ENCODE assay signal across 20 cellular contexts in the genomic region with DNA sequence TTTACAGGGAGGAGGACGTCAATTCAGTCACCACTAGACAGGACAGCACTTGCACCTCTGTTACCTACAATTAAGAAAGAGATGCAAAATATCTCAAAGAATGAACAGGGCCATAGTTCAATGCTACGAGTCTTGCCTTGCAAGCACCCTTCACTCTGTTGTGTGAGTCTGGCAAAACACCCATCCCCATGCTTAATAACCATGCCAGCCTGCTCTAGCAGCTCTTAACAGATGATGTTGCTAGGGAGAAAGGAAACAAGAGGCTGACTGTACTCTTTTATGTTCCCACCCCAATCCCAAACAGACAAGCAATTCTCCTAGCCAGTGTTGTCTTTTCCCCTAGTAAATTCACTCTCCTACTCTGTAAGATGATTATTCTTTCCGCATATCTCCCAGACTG. TPM values are rescaled to one million over a fixed set of nuclear protein-coding genes. Genes with fewer than 3 reads are reported as not detected.
DNase-seq lines count a peak whose midpoint lies in the region; ATAC-seq and TF ChIP-seq lines count a peak whose summit lies in the region.
"Had no signal": no experiment of that assay in that cellular context is flagged by ENCODE, and none has a peak within 500 bp of the region (broad histone marks: within the 10 kb centered on the region; RNA-seq: fewer than 3 reads in every experiment).

No MANE protein-coding gene starts in this region.

- 26% methylated on average over 3 of the region's 3 CpGs for WGBS in mammary epithelial cell (ENCODE audit: low coverage, missing lambda C conversion rate)
- 35 to 54% methylated on average over 3 of the region's 3 CpGs for WGBS in lower leg skin, 2 donors
- 72% methylated on average over 3 of the region's 3 CpGs for WGBS in right lobe of liver (ENCODE audit: insufficient coverage, low coverage, low lambda C conversion rate, missing lambda C conversion rate)

- H3K9me3 ChIP-seq in mammary epithelial cell (replicated peaks; ENCODE audit: insufficient read depth, low read length) (no peaks in the 10 kb centered on the region), right lobe of liver (no peaks in the 10 kb centered on the region), Karpas-422 (ENCODE audit: low read length) (no peaks in the 10 kb centered on the region)
- H3K9me3 ChIP-seq: lower lobe of right lung had no signal

- dilution Hi-C loops in mammary epithelial cell (cut with HindIII; ENCODE audit: low sequenced_read_pairs), result no loop called here

- H3K4me2 ChIP-seq in mammary epithelial cell (ENCODE audit: insufficient read depth, low read depth, low read length) (peak overlapping the region; percentile 22), Karpas-422 (ENCODE audit: low read depth, low read length, poor library complexity, severe bottlenecking) (no peak overlapping the region)

- POLR2A ChIA-PET in MCF 10A (lab: Yijun Ruan, JAX), result interaction anchor here (0.6 to 1.6 kb wide), 3 partner anchors 12 to 16 kb away, joined by 3 to 5 read pairs (median 4); a partner anchor contains a TSS

- H3K27ac Mint-ChIP-seq in MCF 10A (ENCODE audit: low read depth, unreplicated experiment), result no peak overlapping the region
- H3K27ac Mint-ChIP-seq: CD4-positive, alpha-beta T cell; nephron had no signal

- intact Hi-C loops in mammary epithelial cell (cut with micrococcal nuclease) (no loop called here), MCF 10A (cut with micrococcal nuclease) (no loop called here), dorsolateral prefrontal cortex (cut with DNase I) (loop anchor here in 1 of 2 donors (1.0 kb wide), 1 partner anchor 12 kb away; no protein-coding TSS in a partner anchor), lower leg skin (cut with DNase I; ENCODE audit: low total_unique reads) (no loop called here), right lobe of liver (cut with DNase I) (no loop called here)

- H3K36me3 ChIP-seq in mammary epithelial cell (ENCODE audit: insufficient read depth, low read length) (peaks cover 11% of the 10 kb centered on the region), right lobe of liver (peaks cover 0 to 7% (median 3%) of the 10 kb centered on the region in 4 donors), Karpas-422 (ENCODE audit: insufficient read depth, low read length) (no peaks in the 10 kb centered on the region)

- no peaks in the 10 kb centered on the region for H3K9me3 Mint-ChIP-seq in MCF 10A (ENCODE audit: unreplicated experiment)
- H3K9me3 Mint-ChIP-seq: CD4-positive, alpha-beta T cell had no signal

- no peak overlapping the region for H3K4me3 Mint-ChIP-seq in MCF 10A (ENCODE audit: unreplicated experiment)
- H3K4me3 Mint-ChIP-seq: CD4-positive, alpha-beta T cell; nephron had no signal

- H3K4me1 ChIP-seq in mammary epithelial cell (ENCODE audit: insufficient read depth, low read length) (peaks cover 41% of the 10 kb centered on the region), right lobe of liver (peaks cover 0 to 71% (median 19%) of the 10 kb centered on the region in 4 donors), Karpas-422 (ENCODE audit: low read length) (peaks cover 5% of the 10 kb centered on the region)

- DNase-seq in mammary epithelial cell (peak; percentile 39), MCF 10A (ENCODE audit: unreplicated experiment) (no peak), dorsolateral prefrontal cortex (peak in 4 of 10 donors; percentile 45 to 69 (median 65)), middle frontal gyrus (ENCODE audit: extremely low spot score, low spot score) (peak; percentile 65), lower leg skin (ENCODE audit: low spot score in 2 of 2) (no peak), right lobe of liver (no peak), Karpas-422 (no peak)
- DNase-seq: activated CD4-positive, alpha-beta T cell treated with anti-CD3 and anti-CD28 coated beads for 1 hour; activated naive CD4-positive, alpha-beta T cell; CD4-positive, alpha-beta T cell; erythroblast; lower lobe of right lung; NCI-H2029 treated with DMSO at 0.1 percent for 48 hours; NCI-H524 treated with DMSO at 0.1 percent for 48 hours; stimulated activated CD4-positive, alpha-beta T cell treated with anti-CD3 and anti-CD28 coated beads, Interleukin-15, amount 100 ng/mL, for 24 hours; stimulated activated naive CD4-positive, alpha-beta T cell; T-helper 9 cell had no signal

- H3K4me3 ChIP-seq in mammary epithelial cell (replicated peaks in 1 of 3; ENCODE audit: insufficient read depth in 1 of 3, low read depth in 2 of 3, low read length in 3 of 3) (no peak overlapping the region), dorsolateral prefrontal cortex (peak overlapping the region in 37 of 59 donors; percentile 0 to 94 (median 27)), lower leg skin (ENCODE audit: low read depth, poor library complexity, severe bottlenecking) (no peak overlapping the region), right lobe of liver (no peak overlapping the region), Karpas-422 (ENCODE audit: low read length) (no peak overlapping the region)
- H3K4me3 ChIP-seq: lower lobe of right lung had no signal

- ATAC-seq in right lobe of liver (no peak), GM21619 (IDR thresholded peaks at IDR 0.05; ENCODE audit: unreplicated experiment) (no peak)
- ATAC-seq: HCT116, lower lobe of right lung had no signal

- H4K20me1 ChIP-seq in mammary epithelial cell (ENCODE audit: insufficient read depth, low read length) (no peaks in the 10 kb centered on the region), Karpas-422 (ENCODE audit: insufficient read depth, low read depth, low read length) (no peaks in the 10 kb centered on the region)

- H3K4me1 Mint-ChIP-seq in MCF 10A (ENCODE audit: insufficient read depth, unreplicated experiment), result peaks cover 26% of the 10 kb centered on the region

- TF ChIP-seq CTCF in mammary epithelial cell (conservative IDR thresholded peaks at IDR 0.05 in 1 of 2, IDR thresholded peaks at IDR 0.05 in 1 of 2; ENCODE audit: extremely low read depth in 1 of 2, insufficient read depth in 1 of 2, low read depth in 1 of 2, low read length in 2 of 2) (no peak), MCF 10A (IDR thresholded peaks at IDR 0.05; ENCODE audit: unreplicated experiment) (no peak), dorsolateral prefrontal cortex (IDR thresholded peaks at IDR 0.05 in 54 of 56, conservative IDR thresholded peaks at IDR 0.05 in 2 of 56; ENCODE audit: low read depth in 1 of 56, partially characterized antibody in 56 of 56) (peak in 3 of 56 donors; percentile 7 to 15 (median 9)), lower leg skin (IDR thresholded peaks at IDR 0.05) (no peak), right lobe of liver (IDR thresholded peaks at IDR 0.05) (no peak)

- no peaks in the 10 kb centered on the region for H3K9me2 ChIP-seq in Karpas-422 (replicated peaks; ENCODE audit: insufficient read depth, low read length)

- H3K36me3 Mint-ChIP-seq in MCF 10A (ENCODE audit: insufficient read depth, unreplicated experiment), result peaks cover 29% of the 10 kb centered on the region

- CTCF ChIA-PET in mammary epithelial cell (lab: Charles Lee; ENCODE audit: low non-redundant PET) (no interaction called here), MCF 10A (lab: Yijun Ruan, JAX) (interaction anchor here (0.7 kb wide), 1 partner anchor 865 kb away, joined by 3 read pairs; no protein-coding TSS in a partner anchor)

- no peak overlapping the region for H3K27ac ChIP-seq in mammary epithelial cell (ENCODE audit: insufficient read depth, low read depth, low read length)
- H3K27ac ChIP-seq in dorsolateral prefrontal cortex, result peak overlapping the region; percentile 77 to 98 (median 95)
- peak overlapping the region in 1 of 3 donors; percentile 94 for H3K27ac ChIP-seq in right lobe of liver
- H3K27ac ChIP-seq in Karpas-422 (ENCODE audit: low read length), result no peak overlapping the region
- H3K27ac ChIP-seq: lower lobe of right lung had no signal

- no peaks in the 10 kb centered on the region for H3K27me3 Mint-ChIP-seq in MCF 10A (ENCODE audit: insufficient read depth, unreplicated experiment)
- H3K27me3 Mint-ChIP-seq: CD4-positive, alpha-beta T cell had no signal

- H3K9ac ChIP-seq in mammary epithelial cell (ENCODE audit: insufficient read depth, low read length) (no peak overlapping the region), Karpas-422 (ENCODE audit: low read length) (no peak overlapping the region)

- BruUV-seq in mammary epithelial cell (replicated peaks; lab: Mats Ljungman, UMichigan) (no TSS peak), MCF 10A (replicated peaks; lab: Mats Ljungman, UMichigan) (no TSS peak)

- no peak overlapping the region for H2AFZ ChIP-seq in mammary epithelial cell (ENCODE audit: low read depth, low read length)
- no peak overlapping the region for H2AFZ ChIP-seq in Karpas-422 (ENCODE audit: low read length)

- in situ Hi-C loops in mammary epithelial cell (cut with MboI; ENCODE audit: low sequenced_read_pairs in 2 of 2), result no loop called here

- H3K27me3 ChIP-seq in mammary epithelial cell (ENCODE audit: insufficient read depth, low read length) (no peaks in the 10 kb centered on the region), dorsolateral prefrontal cortex (no peaks in the 10 kb centered on the region), right lobe of liver (no peaks in the 10 kb centered on the region), Karpas-422 (ENCODE audit: low read length) (no peaks in the 10 kb centered on the region)

- H3K79me2 ChIP-seq in mammary epithelial cell (ENCODE audit: insufficient read depth, low read length) (peaks cover 26% of the 10 kb centered on the region), Karpas-422 (ENCODE audit: low read length) (no peaks in the 10 kb centered on the region)

- no peak for TF ChIP-seq POLR2A in lower leg skin (IDR thresholded peaks at IDR 0.05)
- no peak for TF ChIP-seq POLR2A in right lobe of liver (IDR thresholded peaks at IDR 0.05)

RNA-seq across cellular contexts. Expression of a gene that starts 5.3 kb away (rescaled TPM):
- 100 to 1,000 TPM in 1 of 2 donors, 10 to 100 TPM in 1; 95.0 to 105 TPM for total RNA-seq in mammary epithelial cell
- polyA plus RNA-seq in mammary epithelial cell, result 267 TPM
- polyA minus RNA-seq in mammary epithelial cell, result 93.5 TPM
- total RNA-seq in MCF 10A (2022), result 35.8 and 38.6 TPM in 2 replicates
- total RNA-seq in dorsolateral prefrontal cortex, result 100 to 1,000 TPM in 82 of 120 experiments, 10 to 100 TPM in 38; 41.1 to 388 (median 113) TPM
- 100 to 1,000 TPM; 312 to 945 (median 473) TPM for total RNA-seq in lower leg skin
- 100 to 1,000 TPM in 4 of 6 experiments, 10 to 100 TPM in 2; 59.1 to 688 (median 211) TPM for total RNA-seq in right lobe of liver
- total RNA-seq in Karpas-422 (2014; rRNA removed; shearing (Covaris generic); ENCODE audit: low replicate concordance), result 26.4 and 34.1 TPM in 2 replicates

RNA-seq across cellular contexts. Expression of a gene that starts 14.8 kb away (rescaled TPM):
- 10 to 100 TPM; 21.3 to 29.5 TPM for total RNA-seq in mammary epithelial cell
- 9.9 TPM for polyA plus RNA-seq in mammary epithelial cell
- polyA minus RNA-seq in mammary epithelial cell, result 21.0 TPM
- total RNA-seq in MCF 10A (2022), result 22.6 and 23.3 TPM in 2 replicates
- 10 to 100 TPM; 18.7 to 44.9 (median 30.8) TPM for total RNA-seq in dorsolateral prefrontal cortex
- 10 to 100 TPM; 21.1 to 41.6 (median 30.1) TPM for total RNA-seq in lower leg skin
- 10 to 100 TPM in 1 of 6 experiments, 1 to 10 TPM in 5; 5.0 to 10.4 (median 7.3) TPM for total RNA-seq in right lobe of liver
- total RNA-seq in Karpas-422 (2014; rRNA removed; shearing (Covaris generic); ENCODE audit: low replicate concordance), result 13.2 and 22.6 TPM in 2 replicates

RNA-seq across cellular contexts. Expression of a gene that starts 59.7 kb away (rescaled TPM):
- 1 to 10 TPM; 1.2 to 5.8 TPM for total RNA-seq in mammary epithelial cell
- 6.5 TPM for polyA plus RNA-seq in mammary epithelial cell
- not detected for polyA minus RNA-seq in mammary epithelial cell
- total RNA-seq in MCF 10A (2022), result 1.3 and 1.8 TPM in 2 replicates
- 10 to 100 TPM in 10 of 120 experiments, 1 to 10 TPM in 110; 3.2 to 13.7 (median 6.6) TPM for total RNA-seq in dorsolateral prefrontal cortex
- 10 to 100 TPM; 21.3 to 45.9 (median 37.9) TPM for total RNA-seq in lower leg skin
- total RNA-seq in right lobe of liver, result 1 to 10 TPM in 2 of 6 experiments, under 1 TPM in 2, not detected in 2; 0.17 to 1.3 (median 0.74) TPM
- not detected in 2 replicates for total RNA-seq in Karpas-422 (2014; rRNA removed; shearing (Covaris generic); ENCODE audit: low replicate concordance)

Comparison
In these comparisons a context has a peak if more than half of its experiments do, and no peak if none do; other contexts are left out.
1. DNase-seq: peak in mammary epithelial cell (single experiment) and middle frontal gyrus (single experiment); none in MCF 10A (single experiment), lower leg skin (0 of 2), right lobe of liver (0 of 3) and Karpas-422 (single experiment).
2. H3K27ac ChIP-seq: peak in dorsolateral prefrontal cortex (59 of 59); none in mammary epithelial cell (single experiment) and Karpas-422 (single experiment).
3. H3K4me3 ChIP-seq: peak in dorsolateral prefrontal cortex (37 of 59); none in mammary epithelial cell (0 of 3), lower leg skin (single experiment), right lobe of liver (0 of 3) and Karpas-422 (single experiment).